Comparison of ENCODE assay signal across 11 cellular contexts in the genomic region with DNA sequence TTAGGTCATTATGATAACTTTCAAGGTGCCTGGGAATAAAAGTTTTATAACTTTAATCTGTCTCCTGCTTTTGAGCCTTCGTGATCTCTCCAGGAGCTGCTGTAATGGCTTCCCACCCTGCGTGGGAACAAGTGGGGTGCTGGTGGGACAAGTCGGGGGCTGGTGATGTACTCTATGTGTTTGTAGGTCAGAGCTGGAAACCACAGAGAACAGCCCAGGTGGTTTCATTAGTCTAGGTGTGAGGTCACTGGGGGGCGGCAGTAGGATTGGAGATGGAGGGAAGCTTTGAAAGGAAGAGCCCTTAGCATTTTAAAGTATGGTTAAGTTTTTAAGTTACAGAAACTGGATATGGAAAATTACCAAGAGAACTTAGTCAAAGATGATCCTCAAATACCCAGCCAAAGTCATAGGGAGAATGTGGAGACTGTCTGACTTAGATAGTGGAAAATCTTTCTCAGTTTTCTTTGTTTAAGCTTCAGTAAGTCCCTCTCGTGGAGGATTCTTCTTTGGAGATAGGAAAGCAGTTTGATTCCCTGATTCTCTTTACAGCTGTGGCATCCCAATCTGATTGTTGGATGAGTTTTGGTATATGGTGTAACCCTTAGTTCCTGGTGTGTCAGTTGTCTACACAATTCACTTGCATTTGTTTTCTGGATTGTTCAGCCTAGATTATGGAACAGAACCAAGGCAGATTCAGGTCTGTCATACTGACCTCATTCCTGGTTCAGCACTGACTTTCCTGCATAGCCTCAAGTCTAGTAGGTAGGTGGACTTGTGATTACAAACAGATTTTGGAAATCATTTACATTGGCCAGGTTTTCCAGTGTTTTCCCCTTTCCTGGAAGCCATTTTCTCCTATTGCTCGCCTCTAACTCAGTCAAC.
DNase-seq lines count a peak whose midpoint lies in the region; ATAC-seq and TF ChIP-seq lines count a peak whose summit lies in the region.
"Had no signal": no experiment of that assay in that cellular context is flagged by ENCODE, and none has a peak within 500 bp of the region (broad histone marks: within the 10 kb centered on the region; RNA-seq: fewer than 3 reads in every experiment).

No MANE protein-coding gene starts in this region.

- H3K9me3 ChIP-seq in right cardiac atrium (ENCODE audit: control insufficient read depth, low read length) = no peaks in the 10 kb centered on the region
- H3K9me3 ChIP-seq in HUES48 (ENCODE audit: control insufficient read depth, insufficient read depth, low read length) = no peaks in the 10 kb centered on the region
- no peaks in the 10 kb centered on the region for H3K9me3 ChIP-seq in left lung
- H3K9me3 ChIP-seq in ovary = no peaks in the 10 kb centered on the region

- intact Hi-C loops in right cardiac atrium (cut with DNase I) = no loop called here
- intact Hi-C loops in Right ventricle myocardium inferior (cut with DNase I) = loop anchor here (5.0 kb wide), 1 partner anchor 47 kb away; no protein-coding TSS in a partner anchor
- intact Hi-C loops in left lung (cut with DNase I) = no loop called here
- intact Hi-C loops in ovary (cut with DNase I) = loop anchor here in 1 of 4 donors (10.0 kb wide), 1 partner anchor 110 kb away; no protein-coding TSS in a partner anchor

- DNase-seq in right cardiac atrium = no peak
- DNase-seq in Right ventricle myocardium inferior (ENCODE audit: missing footprints) = no peak
- DNase-seq in left lung = no peak
- no peak for DNase-seq in OCI-M2 (lab: John Stamatoyannopoulos, UW; ENCODE audit: unreplicated experiment)
- DNase-seq in NCI-H1417 treated with DMSO at 0.1 percent for 48 hours (lab: John Stamatoyannopoulos, UW) = no peak
- no peak for DNase-seq in ovary
- DNase-seq in glomerular visceral epithelial cell (ENCODE audit: extremely low spot score) = no peak
- DNase-seq: C1 segment of cervical spinal cord, SW 1271 had no signal

- H3K4me1 ChIP-seq in right cardiac atrium (ENCODE audit: control insufficient read depth, insufficient read depth, low read length) (peaks cover 32% of the 10 kb centered on the region), HUES48 (ENCODE audit: control insufficient read depth, insufficient read depth, low read length) (peaks cover 82% of the 10 kb centered on the region), left lung (peaks cover 39 to 94% of the 10 kb centered on the region in 2 donors), ovary (ENCODE audit: insufficient read depth) (peaks cover 17% of the 10 kb centered on the region)

- TF ChIP-seq EP300 in ovary (IDR thresholded peaks at IDR 0.05) = no peak

- TF ChIP-seq POLR2A in ovary (IDR thresholded peaks at IDR 0.05) = no peak

- H3K4me3 ChIP-seq in right cardiac atrium (ENCODE audit: low read length) (no peak overlapping the region), HUES48 (ENCODE audit: low read depth, low read length) (0 out of 2 replicates have a peak overlapping the region, but pooled peaks have one; percentile 16), left lung (no peak overlapping the region), ovary (no peak overlapping the region)

- peak overlapping the region; percentile 27; the same call in 1 of the 2 replicates for H3K9ac ChIP-seq in HUES48 (ENCODE audit: low read depth, low read length)

- no peak for ATAC-seq in right cardiac atrium
- no peak for ATAC-seq in Right ventricle myocardium inferior
- ATAC-seq in left lung = no peak

- no peak for TF ChIP-seq CTCF in left lung (IDR thresholded peaks at IDR 0.05)
- no peak for TF ChIP-seq CTCF in ovary (IDR thresholded peaks at IDR 0.05)

- H3K36me3 ChIP-seq in HUES48 (ENCODE audit: control insufficient read depth, insufficient read depth, low read length) (no peaks in the 10 kb centered on the region), left lung (no peaks in the 10 kb centered on the region), ovary (no peaks in the 10 kb centered on the region)

- H3K27me3 ChIP-seq in right cardiac atrium (ENCODE audit: control insufficient read depth, insufficient read depth) (no peaks in the 10 kb centered on the region), HUES48 (ENCODE audit: control insufficient read depth, insufficient read depth, low read length) (no peaks in the 10 kb centered on the region), left lung (no peaks in the 10 kb centered on the region), ovary (no peaks in the 10 kb centered on the region)

- WGBS in right cardiac atrium = 84% methylated on average over 6 of the region's 6 CpGs
- 86 to 90% (median 86%) methylated on average over 6 of the region's 6 CpGs for WGBS in ovary, 3 donors

- H3K27ac ChIP-seq in right cardiac atrium (ENCODE audit: low read length) (peak overlapping the region; percentile 1), HUES48 (ENCODE audit: low read depth, low read length) (peak overlapping the region; percentile 92), left lung (peak overlapping the region; percentile 86 to 92), ovary (no peak overlapping the region)
- H3K27ac ChIP-seq: HL-60 had no signal

Comparison
In these comparisons a context has a peak if more than half of its experiments do, and no peak if none do; other contexts are left out.
1. H3K27ac ChIP-seq: peak in right cardiac atrium (single experiment), HUES48 (single experiment) and left lung (2 of 2); none in ovary (0 of 2).